ENCODE assay signal across 20 cellular contexts in genomic region chr2:12119841-12120240, GRCh38.
A peak's percentile ranks its signal among the peaks of the same experiment; 100 is the strongest.
DNase-seq lines count a peak whose midpoint lies in the region; ATAC-seq and TF ChIP-seq lines count a peak whose summit lies in the region.
"Had no signal": no experiment of that assay in that cellular context is flagged by ENCODE, and none has a peak within 500 bp of the region (broad histone marks: within the 10 kb centered on the region; RNA-seq: fewer than 3 reads in every experiment).

No MANE protein-coding gene starts in this region.

- no peak for TF ChIP-seq POLR2A in IMR-90 (IDR thresholded peaks at IDR 0.05; ENCODE audit: low read depth, low read length)

- H3K27me3 Mint-ChIP-seq in activated naive CD4-positive, alpha-beta T cell treated with anti-CD3 and anti-CD28 coated beads, Interleukin-2, amount 10 ng/mL, durations not matched to agents 7 days and 5 days: no peaks in the 10 kb centered on the region
- H3K27me3 Mint-ChIP-seq: activated CD4-positive, alpha-beta memory T cell treated with anti-CD3 and anti-CD28 coated beads for 36 hours; activated naive CD4-positive, alpha-beta T cell treated with anti-CD3 and anti-CD28 coated beads, Interleukin-2, amount 50 U/mL, for 24 hours had no signal

- dilution Hi-C loops in IMR-90 (cut with HindIII; ENCODE audit: low sequenced_read_pairs, unreplicated experiment): no loop called here

- H2BK15ac ChIP-seq in IMR-90 (ENCODE audit: low read depth, low read length): peak overlapping the region; percentile 84; the same call in 2 of the 3 replicates

- peak overlapping the region; percentile 38; the same call in 1 of the 2 replicates for H3K23ac ChIP-seq in IMR-90 (ENCODE audit: low read depth, low read length)

- BruUV-seq in IMR-90 (replicated peaks; lab: Mats Ljungman, UMichigan): no TSS peak

- ATAC-seq in IMR-90 (ENCODE audit: low read depth): peak; percentile 25; the same call in 1 of the 2 replicates
- no peak for ATAC-seq in HG02571 (IDR thresholded peaks at IDR 0.05; ENCODE audit: unreplicated experiment)
- ATAC-seq: left ventricle myocardium superior had no signal

- H3K56ac ChIP-seq in IMR-90 (ENCODE audit: extremely low read depth, insufficient read depth, low read length): no peak overlapping the region

- H4K20me1 ChIP-seq in IMR-90 (ENCODE audit: insufficient read depth, low read length): peaks cover 4% of the 10 kb centered on the region; the same call in 1 of the 2 replicates

- H2AFZ ChIP-seq in IMR-90 (replicated peaks; ENCODE audit: low read length, poor library complexity): no peak overlapping the region

- peak overlapping the region; percentile 77 for H3K4ac ChIP-seq in IMR-90 (ENCODE audit: low read depth, low read length)

- TF ChIP-seq CTCF in IMR-90 (conservative IDR thresholded peaks at IDR 0.05; ENCODE audit: low read depth, low read length) (no peak), astrocyte of the spinal cord (IDR thresholded peaks at IDR 0.05; ENCODE audit: low read depth, low read length) (no peak)

- no peak overlapping the region for H3K9ac ChIP-seq in IMR-90 (ENCODE audit: low read depth, low read length)

- CTCF ChIA-PET in IMR-90 (lab: Yijun Ruan, JAX): interaction anchor here (0.6 kb wide), 1 partner anchor 9 kb away, joined by 3 read pairs; no protein-coding TSS in a partner anchor
- CTCF ChIA-PET in activated naive CD4-positive, alpha-beta T cell treated with anti-CD3 and anti-CD28 coated beads, Interleukin-2, amount 10 ng/mL, durations not matched to agents 7 days and 5 days (lab: Charles Lee): no interaction called here

- H3K18ac ChIP-seq in IMR-90 (ENCODE audit: low read depth, low read length): no peak overlapping the region

- H3K4me2 ChIP-seq in IMR-90 (ENCODE audit: low read depth, low read length): no peak overlapping the region; the same call in 1 of the 2 replicates

- no peaks in the 10 kb centered on the region for H3K36me3 ChIP-seq in IMR-90 (ENCODE audit: control insufficient read depth, insufficient read depth, low read length)
- H3K36me3 ChIP-seq: upper lobe of left lung had no signal

- H2AK9ac ChIP-seq in IMR-90 (replicated peaks; ENCODE audit: low read depth, low read length, poor library complexity): peak overlapping the region; percentile 47

- H3K27ac Mint-ChIP-seq in activated naive CD4-positive, alpha-beta T cell treated with anti-CD3 and anti-CD28 coated beads, Interleukin-2, amount 10 ng/mL, durations not matched to agents 7 days and 5 days: no peak overlapping the region
- H3K27ac Mint-ChIP-seq: activated CD4-positive, alpha-beta memory T cell treated with anti-CD3 and anti-CD28 coated beads for 36 hours; activated naive CD4-positive, alpha-beta T cell treated with anti-CD3 and anti-CD28 coated beads, Interleukin-2, amount 50 U/mL, for 24 hours had no signal

- no peaks in the 10 kb centered on the region for H3K36me3 Mint-ChIP-seq in activated naive CD4-positive, alpha-beta T cell treated with anti-CD3 and anti-CD28 coated beads, Interleukin-2, amount 10 ng/mL, durations not matched to agents 7 days and 5 days
- H3K36me3 Mint-ChIP-seq: activated CD4-positive, alpha-beta memory T cell treated with anti-CD3 and anti-CD28 coated beads for 36 hours; activated naive CD4-positive, alpha-beta T cell treated with anti-CD3 and anti-CD28 coated beads, Interleukin-2, amount 50 U/mL, for 24 hours had no signal

- TF ChIP-seq RAD21 in IMR-90 (IDR thresholded peaks at IDR 0.05; ENCODE audit: low read length): no peak

- H4K8ac ChIP-seq in IMR-90 (ENCODE audit: low read depth in 2 of 2, low read length in 2 of 2): peak overlapping the region in 1 of 2 experiments; percentile 31; a peak in 2 of 4 replicates

- H2BK5ac ChIP-seq in IMR-90 (ENCODE audit: low read depth, low read length, poor library complexity, severe bottlenecking): peak overlapping the region; percentile 18

- peak overlapping the region; percentile 76; the same call in 1 of the 2 replicates for H2AK5ac ChIP-seq in IMR-90 (ENCODE audit: low read depth, low read length)

- in situ Hi-C loops in IMR-90 (cut with MboI; ENCODE audit: low sequenced_read_pairs): no loop called here
- in situ Hi-C loops in astrocyte of the spinal cord (cut with HindIII; ENCODE audit: low sequenced_read_pairs): no loop called here

- H3K79me1 ChIP-seq in IMR-90 (ENCODE audit: low read depth in 1 of 2, low read length in 2 of 2): no peaks in the 10 kb centered on the region

- peak overlapping the region; percentile 19; the same call in 1 of the 2 replicates for H3K27ac ChIP-seq in IMR-90 (ENCODE audit: insufficient read depth, low read length)
- H3K27ac ChIP-seq: upper lobe of left lung had no signal

- intact Hi-C loops in IMR-90 (cut with micrococcal nuclease): loop anchor here (1.0 kb wide), 1 partner anchor 887 kb away; no protein-coding TSS in a partner anchor

- peak overlapping the region; percentile 58; the same call in 1 of the 2 replicates for H4K91ac ChIP-seq in IMR-90 (ENCODE audit: insufficient read depth, low read depth, low read length)

- H3K4me3 ChIP-seq in IMR-90 (ENCODE audit: insufficient read depth, low read depth, low read length) (no peak overlapping the region), astrocyte of the spinal cord (ENCODE audit: low read depth, low read length) (no peak overlapping the region)
- H3K4me3 ChIP-seq: upper lobe of left lung had no signal

- no peaks in the 10 kb centered on the region for H3K4me1 Mint-ChIP-seq in activated naive CD4-positive, alpha-beta T cell treated with anti-CD3 and anti-CD28 coated beads, Interleukin-2, amount 10 ng/mL, durations not matched to agents 7 days and 5 days

- peak; percentile 19 for DNase-seq in COLO829 (ENCODE audit: low spot score)
- DNase-seq in IMR-90: peak; percentile 60
- DNase-seq in astrocyte of the spinal cord (ENCODE audit: low read depth, low spot score): peak; percentile 36
- DNase-seq in kidney tubule cell (ENCODE audit: low spot score): peak; percentile 11
- DNase-seq in cerebellar nuclear complex (lab: John Stamatoyannopoulos, UW): no peak
- DNase-seq in activated naive CD4-positive, alpha-beta T cell treated with anti-CD3 and anti-CD28 coated beads, Interleukin-2, amount 10 ng/mL, durations not matched to agents 7 days and 5 days: no peak
- no peak for DNase-seq in SKM-1 treated with dmso at 0.1 percent for 144 hours (lab: John Stamatoyannopoulos, UW; ENCODE audit: unreplicated experiment)
- DNase-seq: activated CD4-positive, alpha-beta memory T cell treated with anti-CD3 and anti-CD28 coated beads for 36 hours; activated T-cell treated with anti-CD3 and anti-CD28 coated beads, Interleukin-2, amount 50 U/mL, for 1 hour; AML-193; Caco-2; glutamatergic neuron; left ventricle myocardium superior; NCI-H1694; NCI-H446 treated with DMSO at 0.1 percent for 48 hours; nucleus accumbens; stimulated activated naive CD8-positive, alpha-beta T cell treated with anti-CD3 and anti-CD28 coated beads, Interleukin-15, Interleukin-2, amounts not matched to agents 100 U/mL and 50 U/mL, for 24 hours; upper lobe of left lung had no signal

- no peak overlapping the region for H4K5ac ChIP-seq in IMR-90 (ENCODE audit: low read depth, low read length)

- H3K9me3 ChIP-seq in IMR-90 (ENCODE audit: control insufficient read depth, insufficient read depth, low read length): no peaks in the 10 kb centered on the region
- H3K9me3 ChIP-seq: Caco-2, upper lobe of left lung had no signal

- peak overlapping the region; percentile 80 for H2BK120ac ChIP-seq in IMR-90 (ENCODE audit: low read depth, low read length)

- peak overlapping the region; percentile 77; the same call in 1 of the 2 replicates for H3K14ac ChIP-seq in IMR-90 (replicated peaks; ENCODE audit: low read depth, low read length)

- POLR2A ChIA-PET in IMR-90 (lab: Charles Lee; ENCODE audit: unreplicated experiment): no interaction called here

- H3K4me3 Mint-ChIP-seq in activated naive CD4-positive, alpha-beta T cell treated with anti-CD3 and anti-CD28 coated beads, Interleukin-2, amount 10 ng/mL, durations not matched to agents 7 days and 5 days: no peak overlapping the region
- H3K4me3 Mint-ChIP-seq: activated CD4-positive, alpha-beta memory T cell treated with anti-CD3 and anti-CD28 coated beads for 36 hours; activated naive CD4-positive, alpha-beta T cell treated with anti-CD3 and anti-CD28 coated beads, Interleukin-2, amount 50 U/mL, for 24 hours had no signal

- no peaks in the 10 kb centered on the region for H3K27me3 ChIP-seq in IMR-90 (ENCODE audit: control insufficient read depth, insufficient read depth, low read length)
- H3K27me3 ChIP-seq: upper lobe of left lung had no signal

- H3K9me3 Mint-ChIP-seq in activated naive CD4-positive, alpha-beta T cell treated with anti-CD3 and anti-CD28 coated beads, Interleukin-2, amount 10 ng/mL, durations not matched to agents 7 days and 5 days: no peaks in the 10 kb centered on the region
- H3K9me3 Mint-ChIP-seq: activated CD4-positive, alpha-beta memory T cell treated with anti-CD3 and anti-CD28 coated beads for 36 hours; activated naive CD4-positive, alpha-beta T cell treated with anti-CD3 and anti-CD28 coated beads, Interleukin-2, amount 50 U/mL, for 24 hours had no signal

- H3K4me1 ChIP-seq in IMR-90 (ENCODE audit: control insufficient read depth, insufficient read depth, low read length): peaks cover 15% of the 10 kb centered on the region
- H3K4me1 ChIP-seq: Caco-2, upper lobe of left lung had no signal

- H3K9me1 ChIP-seq in IMR-90 (ENCODE audit: insufficient read depth, low read length): peaks cover 22% of the 10 kb centered on the region

- peak overlapping the region; percentile 84; the same call in 1 of the 2 replicates for H2BK20ac ChIP-seq in IMR-90 (ENCODE audit: low read depth, low read length)

TF ChIP-seq in IMR-90, 13 proteins besides CTCF, POLR2A, EP300 and RAD21:
- TF ChIP-seq MAZ (IDR thresholded peaks at IDR 0.05; ENCODE audit: borderline replicate concordance, low read depth, low read length): no peak
- no peak for TF ChIP-seq CEBPB (IDR thresholded peaks at IDR 0.05; ENCODE audit: low read depth, low read length)
- TF ChIP-seq FOS (IDR thresholded peaks at IDR 0.05; ENCODE audit: low read depth, low read length): no peak

Comparison
In these comparisons a context has a peak if more than half of its experiments do, and no peak if none do; other contexts are left out.
1. DNase-seq: peak in COLO829 (single experiment), IMR-90 (single experiment), astrocyte of the spinal cord (single experiment) and kidney tubule cell (single experiment); none in cerebellar nuclear complex (0 of 2), activated naive CD4-positive, alpha-beta T cell treated with anti-CD3 and anti-CD28 coated beads, Interleukin-2, amount 10 ng/mL, durations not matched to agents 7 days and 5 days (single experiment) and SKM-1 treated with dmso at 0.1 percent for 144 hours (single experiment).